ENCODE assay signal across 8 cellular contexts in the genomic region with DNA sequence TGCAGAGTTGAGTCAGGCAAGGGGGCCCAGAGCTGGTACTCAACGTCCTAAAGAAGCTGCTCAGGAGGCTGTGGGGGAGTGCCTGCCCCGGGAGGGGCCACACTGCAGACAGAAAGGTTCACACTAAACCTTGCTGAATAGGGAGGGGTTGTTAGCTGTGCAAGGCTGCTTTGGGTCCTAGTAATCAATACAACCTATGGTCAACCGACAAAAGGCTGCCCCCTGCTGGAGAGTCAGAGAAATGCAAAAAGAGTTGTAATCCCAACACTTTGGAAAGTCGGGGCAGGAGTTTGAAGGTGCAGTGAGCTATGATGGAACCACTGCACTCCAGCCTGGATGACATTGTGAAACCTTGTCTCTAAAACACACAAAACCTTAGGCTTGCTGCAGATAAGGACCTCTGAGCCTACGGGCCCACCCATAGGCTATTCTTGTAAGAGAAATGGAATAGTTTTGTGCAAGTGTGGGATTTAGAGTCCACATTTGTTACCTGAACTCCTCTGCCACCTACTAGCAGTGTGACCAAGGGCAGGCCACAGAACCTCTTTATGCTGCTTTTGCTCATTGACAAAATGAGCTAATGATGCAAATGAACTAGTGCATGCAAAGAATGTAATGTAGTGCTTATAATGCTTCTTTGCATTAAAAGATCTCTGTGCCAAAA.
DNase-seq lines count a peak whose midpoint lies in the region; ATAC-seq and TF ChIP-seq lines count a peak whose summit lies in the region.

No MANE protein-coding gene starts in this region.

- H3K27ac ChIP-seq in Karpas-422 (ENCODE audit: low read length) (peak overlapping the region; percentile 77), gastrocnemius medialis (no peak overlapping the region)

- H3K4me1 ChIP-seq in Karpas-422 (ENCODE audit: low read length) = peaks cover 30% of the 10 kb centered on the region
- no peaks in the 10 kb centered on the region for H3K4me1 ChIP-seq in gastrocnemius medialis

- H2AFZ ChIP-seq in Karpas-422 (ENCODE audit: low read length) = peak overlapping the region; percentile 17; the same call in 1 of the 2 replicates

- DNase-seq in BJ (ENCODE audit: low read depth) = no peak
- DNase-seq in Karpas-422 = peak; percentile 81
- peak; percentile 64 for DNase-seq in SKM-1 treated with dmso at 0.1 percent for 144 hours (lab: John Stamatoyannopoulos, UW; ENCODE audit: unreplicated experiment)
- peak; percentile 30 for DNase-seq in activated naive CD8-positive, alpha-beta T cell treated with anti-CD3 and anti-CD28 coated beads, Interleukin-2, amount 50 U/mL, for 16 hours (ENCODE audit: low read depth, low spot score)
- no peak for DNase-seq in left ventricle myocardium superior
- peak in 1 of 2 donors; percentile 30 for DNase-seq in gastrocnemius medialis
- no peak for DNase-seq in cerebellar nuclear complex (lab: John Stamatoyannopoulos, UW)

- no peaks in the 10 kb centered on the region for H3K9me2 ChIP-seq in Karpas-422 (replicated peaks; ENCODE audit: insufficient read depth, low read length)

- CTCF ChIA-PET in BJ (lab: Yijun Ruan, JAX) = interaction anchor here (0.6 to 3.4 kb wide), 39 partner anchors 9 to 1370 kb away, joined by 3 to 36 read pairs (median 4); a partner anchor contains a TSS

- H3K4me3 ChIP-seq in BJ (ENCODE audit: low read depth, low read length) (no peak overlapping the region), Karpas-422 (ENCODE audit: low read length) (peak overlapping the region; percentile 45; the same call in 1 of the 2 replicates), gastrocnemius medialis (no peak overlapping the region)

- in situ Hi-C loops in gastrocnemius medialis (cut with MboI; ENCODE audit: low sequenced_read_pairs in 4 of 4) = loop anchor here (5.0 to 25.0 kb wide), 5 partner anchors 301 to 598 kb away; a partner anchor contains a TSS

- POLR2A ChIA-PET in BJ (lab: Charles Lee) = no interaction called here

- H3K9me3 ChIP-seq in Karpas-422 (ENCODE audit: low read length) (no peaks in the 10 kb centered on the region), gastrocnemius medialis (no peaks in the 10 kb centered on the region)

- intact Hi-C loops in left ventricle myocardium superior (cut with micrococcal nuclease) (loop anchor here (5.0 kb wide), 1 partner anchor 448 kb away; no protein-coding TSS in a partner anchor), gastrocnemius medialis (cut with DNase I; ENCODE audit: low total_unique reads) (loop anchor here (1.0 to 2.0 kb wide), 2 partner anchors 445 to 459 kb away; no protein-coding TSS in a partner anchor)

- no peak for TF ChIP-seq POLR2A in gastrocnemius medialis (IDR thresholded peaks at IDR 0.05)

- H3K36me3 ChIP-seq in BJ (ENCODE audit: control insufficient read depth, insufficient read depth, low read length) = no peaks in the 10 kb centered on the region; the same call in 1 of the 2 replicates
- H3K36me3 ChIP-seq in Karpas-422 (ENCODE audit: insufficient read depth, low read length) = no peaks in the 10 kb centered on the region
- peaks cover 3 to 64% of the 10 kb centered on the region in 2 donors for H3K36me3 ChIP-seq in gastrocnemius medialis

- ATAC-seq in GM19372 (IDR thresholded peaks at IDR 0.05; ENCODE audit: low read depth, unreplicated experiment) (peak; percentile 65), left ventricle myocardium superior (peak; percentile 65), gastrocnemius medialis (peak in 1 of 2 donors; percentile 53)

- H3K79me2 ChIP-seq in Karpas-422 (ENCODE audit: low read length) = no peaks in the 10 kb centered on the region

- H3K27me3 ChIP-seq in BJ (ENCODE audit: control insufficient read depth, insufficient read depth, low read length) = no peaks in the 10 kb centered on the region
- H3K27me3 ChIP-seq in Karpas-422 (ENCODE audit: low read length) = no peaks in the 10 kb centered on the region
- no peaks in the 10 kb centered on the region for H3K27me3 ChIP-seq in gastrocnemius medialis

- peak; percentile 75 for TF ChIP-seq CTCF in BJ (IDR thresholded peaks at IDR 0.05; ENCODE audit: insufficient read depth, low read depth, low read length)
- peak; percentile 77 to 89 (median 87) for TF ChIP-seq CTCF in gastrocnemius medialis (IDR thresholded peaks at IDR 0.05 in 4 of 5, conservative IDR thresholded peaks at IDR 0.05 in 1 of 5)

- peak overlapping the region; percentile 71 for H3K4me2 ChIP-seq in Karpas-422 (ENCODE audit: low read depth, low read length, poor library complexity, severe bottlenecking)

- H4K20me1 ChIP-seq in Karpas-422 (ENCODE audit: insufficient read depth, low read depth, low read length) = no peaks in the 10 kb centered on the region

- peak overlapping the region; percentile 52 for H3K9ac ChIP-seq in Karpas-422 (ENCODE audit: low read length)

Comparison
In these comparisons a context has a peak if more than half of its experiments do, and no peak if none do; other contexts are left out.
1. DNase-seq: peak in Karpas-422 (single experiment), SKM-1 treated with dmso at 0.1 percent for 144 hours (single experiment) and activated naive CD8-positive, alpha-beta T cell treated with anti-CD3 and anti-CD28 coated beads, Interleukin-2, amount 50 U/mL, for 16 hours (single experiment); none in BJ (single experiment), left ventricle myocardium superior (single experiment) and cerebellar nuclear complex (0 of 2).